27 cellular contexts compared by ENCODE assay signal in genomic region chr16:80129791-80130190, GRCh38.
"Had no signal": no experiment of that assay in that cellular context is flagged by ENCODE, and none has a peak within 500 bp of the region (broad histone marks: within the 10 kb centered on the region; RNA-seq: fewer than 3 reads in every experiment).

No MANE protein-coding gene starts in this region.

- FAIRE-seq: colon, endometrium, endothelial cell of umbilical vein, frontal cortex had no signal

- DNase-seq: colonic mucosa; cortex of kidney; dermis blood vessel endothelial cell; dorsolateral prefrontal cortex; effector CD4-positive, alpha-beta T cell; effector CD8-positive, alpha-beta T cell; effector memory CD4-positive, alpha-beta T cell; effector memory CD8-positive, alpha-beta T cell; erythroblast; esophagus squamous epithelium; foreskin fibroblast; foreskin keratinocyte; foreskin melanocyte; gastrocnemius medialis; glutamatergic neuron; head of caudate nucleus; heart left ventricle; heart right ventricle had no signal

- H3K4me3 Mint-ChIP-seq: dendritic cell treated with granulocyte-macrophage colony-stimulating factor and Interleukin-4, amounts not matched to agents 40 ng/mL and 50 ng/mL, for 4 days; effector memory CD8-positive, alpha-beta T cell had no signal

- H3K36me3 ChIP-seq: colonic mucosa, esophagus squamous epithelium, gastrocnemius medialis, gastroesophageal sphincter, heart left ventricle, heart right ventricle had no signal

- H3K27ac ChIP-seq: colonic mucosa, coronary artery, dorsolateral prefrontal cortex, epithelial cell of prostate, esophagus squamous epithelium, foreskin keratinocyte, gastrocnemius medialis, gastroesophageal sphincter, heart left ventricle, heart right ventricle, hepatocyte had no signal

- H3K79me2 ChIP-seq: hepatocyte had no signal

- H3K27me3 ChIP-seq: colonic mucosa, esophagus squamous epithelium, gastrocnemius medialis, gastroesophageal sphincter, heart left ventricle, hepatocyte had no signal

- H3K9me3 Mint-ChIP-seq: dendritic cell treated with granulocyte-macrophage colony-stimulating factor and Interleukin-4, amounts not matched to agents 40 ng/mL and 50 ng/mL, for 4 days; effector memory CD8-positive, alpha-beta T cell had no signal

- H3K27ac Mint-ChIP-seq: dendritic cell treated with granulocyte-macrophage colony-stimulating factor and Interleukin-4, amounts not matched to agents 40 ng/mL and 50 ng/mL, for 4 days; effector memory CD8-positive, alpha-beta T cell had no signal

- H3K4me2 ChIP-seq: hepatocyte had no signal

- H3K27me3 Mint-ChIP-seq: dendritic cell treated with granulocyte-macrophage colony-stimulating factor and Interleukin-4, amounts not matched to agents 40 ng/mL and 50 ng/mL, for 4 days had no signal

- H3K9me3 ChIP-seq: colonic mucosa, gastrocnemius medialis had no signal

- H3K4me1 ChIP-seq: colonic mucosa, esophagus squamous epithelium, foreskin keratinocyte, gastrocnemius medialis, gastroesophageal sphincter had no signal

- H3K4me3 ChIP-seq: colonic mucosa, coronary artery, dorsolateral prefrontal cortex, esophagus squamous epithelium, gastrocnemius medialis, gastroesophageal sphincter, heart left ventricle, heart right ventricle, hepatocyte had no signal
